In genomic region chr10:27366769-27367168, GRCh38 we compare ENCODE assay signal across 13 cellular contexts.
"Had no signal": no experiment of that assay in that cellular context is flagged by ENCODE, and none has a peak within 500 bp of the region (broad histone marks: within the 10 kb centered on the region; RNA-seq: fewer than 3 reads in every experiment).

No MANE protein-coding gene starts in this region.

- FAIRE-seq: colon, islet of Langerhans, urothelium cell line had no signal

- DNase-seq: activated CD4-positive, alpha-beta T cell treated with anti-CD3 and anti-CD28 coated beads for 1 hour; activated CD4-positive, alpha-beta T cell treated with anti-CD3 and anti-CD28 coated beads, Interleukin-2, amount 50 U/mL, for 4 hours; activated effector memory CD4-positive, alpha-beta T cell treated with Interleukin-2 at 50 U/mL for 16 hours; amniotic stem cell; caudate nucleus; nephron progenitor cell; occipital lobe; stimulated activated CD4-positive, alpha-beta T cell treated with anti-CD3 and anti-CD28 coated beads, Interleukin-2, amount 100 ng/mL, for 48 hours; thyroid gland had no signal

- ATAC-seq: stimulated activated memory B cell treated with anti-CD40 and anti-IgM and Interleukin-4, amounts not matched to agents 10 μg/mL and 1 μg/mL and 100 μg/mL, for 72 hours had no signal
